20 cellular contexts compared by ENCODE assay signal in the genomic region with DNA sequence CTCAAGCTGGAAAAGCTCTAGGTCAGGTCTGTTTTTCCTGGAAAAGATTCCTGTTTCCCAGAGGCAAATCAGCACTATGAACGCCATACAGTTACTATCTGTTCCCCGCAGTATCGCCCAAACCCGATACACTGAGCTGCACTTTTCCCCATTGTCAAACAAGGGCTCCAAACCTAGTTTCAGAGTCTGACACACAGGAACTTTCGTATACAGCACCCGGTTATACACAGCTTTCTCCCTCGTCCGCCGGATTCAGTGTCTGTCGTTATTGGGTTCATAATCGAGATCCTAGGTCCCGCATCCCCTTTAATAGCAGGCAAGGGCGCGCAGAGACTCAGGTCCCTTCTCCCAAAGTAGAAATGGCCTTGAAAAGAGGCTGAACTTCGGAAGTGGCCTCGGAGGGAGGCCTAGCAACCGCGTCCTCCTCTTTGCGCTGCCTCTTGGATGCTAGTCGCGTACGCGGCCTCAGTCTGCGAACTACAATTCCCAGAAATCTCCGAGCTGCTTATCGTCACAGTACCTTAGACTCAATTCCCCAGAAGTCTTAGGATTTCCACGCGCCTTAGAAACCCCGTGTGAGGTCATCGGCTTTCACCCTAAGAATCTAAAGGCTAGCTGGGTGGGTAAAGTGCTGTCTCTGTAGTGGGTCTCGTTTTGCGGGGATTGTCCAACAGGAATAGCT. TPM values are rescaled to one million over a fixed set of nuclear protein-coding genes. Genes with fewer than 3 reads are reported as not detected.
DNase-seq lines count a peak whose midpoint lies in the region; ATAC-seq and TF ChIP-seq lines count a peak whose summit lies in the region.
"Had no signal": no experiment of that assay in that cellular context is flagged by ENCODE, and none has a peak within 500 bp of the region (broad histone marks: within the 10 kb centered on the region; RNA-seq: fewer than 3 reads in every experiment).

No MANE protein-coding gene starts in this region.

- no peaks in the 10 kb centered on the region for H3K4me1 Mint-ChIP-seq in naive thymus-derived CD4-positive, alpha-beta T cell
- H3K4me1 Mint-ChIP-seq: activated CD4-positive, alpha-beta T cell treated with anti-CD3 and anti-CD28 coated beads, Interleukin-2, amount 10 ng/mL, durations not matched to agents 7 days and 5 days; CD8-positive, alpha-beta memory T cell had no signal

- intact Hi-C loops in sciatic nerve (cut with DNase I): no loop called here
- intact Hi-C loops in naive thymus-derived CD4-positive, alpha-beta T cell (cut with micrococcal nuclease): no loop called here

- peaks cover 0 to 36% (median 20%) of the 10 kb centered on the region in 5 donors for H3K27me3 Mint-ChIP-seq in naive thymus-derived CD4-positive, alpha-beta T cell
- H3K27me3 Mint-ChIP-seq: activated CD4-positive, alpha-beta T cell treated with anti-CD3 and anti-CD28 coated beads, Interleukin-2, amount 10 ng/mL, durations not matched to agents 7 days and 5 days had no signal

- POLR2A ChIA-PET in naive thymus-derived CD4-positive, alpha-beta T cell (lab: Charles Lee): no interaction called here

- H3K9me3 ChIP-seq in naive thymus-derived CD4-positive, alpha-beta T cell (ENCODE audit: control insufficient read depth in 2 of 3, low read length in 3 of 3): no peaks in the 10 kb centered on the region
- H3K9me3 ChIP-seq: thyroid gland had no signal

- peaks cover 0 to 10% (median 0%) of the 10 kb centered on the region in 5 donors for H3K36me3 Mint-ChIP-seq in naive thymus-derived CD4-positive, alpha-beta T cell
- H3K36me3 Mint-ChIP-seq: natural killer cell treated with Interleukin-12 subunit alpha and Interleukin-12 subunit beta and Interleukin-15 and Interleukin-18, amount 100 ng/mL, for 72 hours had no signal

- no peak overlapping the region for H3K27ac Mint-ChIP-seq in naive thymus-derived CD4-positive, alpha-beta T cell
- H3K27ac Mint-ChIP-seq: activated CD4-positive, alpha-beta T cell treated with anti-CD3 and anti-CD28 coated beads, Interleukin-2, amount 10 ng/mL, durations not matched to agents 7 days and 5 days; natural killer cell treated with Interleukin-12 subunit alpha and Interleukin-12 subunit beta and Interleukin-15 and Interleukin-18, amount 100 ng/mL, for 72 hours had no signal

- ATAC-seq in sciatic nerve (peak; percentile 58), GM18511 (IDR thresholded peaks at IDR 0.05; ENCODE audit: unreplicated experiment) (no peak)
- ATAC-seq in naive thymus-derived CD4-positive, alpha-beta T cell: no peak
- ATAC-seq: natural killer cell treated with Interleukin-12 subunit alpha and Interleukin-12 subunit beta and Interleukin-15 and Interleukin-18, amount 100 ng/mL, for 72 hours had no signal

- H3K4me3 ChIP-seq in cardiac fibroblast (replicated peaks in 1 of 2; ENCODE audit: low read depth in 2 of 2, low read length in 2 of 2): no peak overlapping the region
- H3K4me3 ChIP-seq in naive thymus-derived CD4-positive, alpha-beta T cell (ENCODE audit: low read length): no peak overlapping the region
- H3K4me3 ChIP-seq: thyroid gland had no signal

- CTCF ChIA-PET in naive thymus-derived CD4-positive, alpha-beta T cell (lab: Charles Lee): no interaction called here

- no peak for TF ChIP-seq CTCF in cardiac fibroblast (IDR thresholded peaks at IDR 0.05; ENCODE audit: low read depth, low read length)

- no peaks in the 10 kb centered on the region for H3K27me3 ChIP-seq in naive thymus-derived CD4-positive, alpha-beta T cell (ENCODE audit: control insufficient read depth in 2 of 2, insufficient read depth in 2 of 2, low read length in 2 of 2)
- H3K27me3 ChIP-seq: thyroid gland had no signal

- H3K36me3 ChIP-seq in naive thymus-derived CD4-positive, alpha-beta T cell (ENCODE audit: control insufficient read depth in 2 of 3, insufficient read depth in 3 of 3, low read length in 3 of 3): no peaks in the 10 kb centered on the region
- H3K36me3 ChIP-seq: thyroid gland had no signal

- DNase-seq in NCI-H2227 (lab: John Stamatoyannopoulos, UW; ENCODE audit: unreplicated experiment) (peak; percentile 81), cardiac fibroblast (ENCODE audit: low read depth in 2 of 2) (peak; percentile 11 to 14), iPS DF 4.7 (ENCODE audit: extremely low read depth, low spot score) (peak; percentile 11), sciatic nerve (ENCODE audit: low spot score) (no peak), NCI-H345 (lab: John Stamatoyannopoulos, UW) (no peak)
- no peak for DNase-seq in naive thymus-derived CD4-positive, alpha-beta T cell
- DNase-seq: activated CD4-positive, alpha-beta T cell treated with anti-CD3 and anti-CD28 coated beads, Interleukin-2, amount 10 ng/mL, durations not matched to agents 7 days and 5 days; activated CD8-positive, alpha-beta memory T cell treated with anti-CD3 and anti-CD28 coated beads, Interleukin-2, amount 50 U/mL, for 4 hours; activated gamma-delta T cell treated with Interleukin-2 at 50 U/mL for 16 hours; amniotic stem cell; CD8-positive, alpha-beta memory T cell; central memory CD4-positive, alpha-beta T cell; DMS79; KG1; kidney; NCI-H510A treated with DMSO at 0.1 percent for 48 hours; thyroid gland had no signal

- no peak overlapping the region for H3K4me3 Mint-ChIP-seq in naive thymus-derived CD4-positive, alpha-beta T cell
- H3K4me3 Mint-ChIP-seq: activated CD4-positive, alpha-beta T cell treated with anti-CD3 and anti-CD28 coated beads, Interleukin-2, amount 10 ng/mL, durations not matched to agents 7 days and 5 days; CD8-positive, alpha-beta memory T cell; natural killer cell treated with Interleukin-12 subunit alpha and Interleukin-12 subunit beta and Interleukin-15 and Interleukin-18, amount 100 ng/mL, for 72 hours had no signal

- peaks cover 0 to 8% (median 1%) of the 10 kb centered on the region in 11 donors for H3K9me3 Mint-ChIP-seq in naive thymus-derived CD4-positive, alpha-beta T cell

- no peaks in the 10 kb centered on the region for H3K4me1 ChIP-seq in naive thymus-derived CD4-positive, alpha-beta T cell (ENCODE audit: control insufficient read depth in 2 of 2, insufficient read depth in 2 of 2, low read length in 2 of 2)
- H3K4me1 ChIP-seq: thyroid gland had no signal

- H3K27ac ChIP-seq in naive thymus-derived CD4-positive, alpha-beta T cell (ENCODE audit: low read depth, low read length): no peak overlapping the region
- H3K27ac ChIP-seq: RWPE1, thyroid gland had no signal

RNA-seq across cellular contexts. Expression of a gene that starts 34.2 kb away (rescaled TPM):
- total RNA-seq in sciatic nerve: 7.1 TPM
- 1 to 10 TPM in 4 of 5 experiments, under 1 TPM in 1; 0.19 to 5.7 (median 3.3) TPM for total RNA-seq in naive thymus-derived CD4-positive, alpha-beta T cell
- polyA plus RNA-seq in naive thymus-derived CD4-positive, alpha-beta T cell: 1 to 10 TPM; 3.4 to 3.9 TPM

RNA-seq across cellular contexts. Expression of a gene that starts 50.1 kb away (rescaled TPM):
- total RNA-seq in sciatic nerve: 10.6 TPM
- 10 to 100 TPM in 4 of 5 experiments, 1 to 10 TPM in 1; 9.6 to 13.7 (median 12.3) TPM for total RNA-seq in naive thymus-derived CD4-positive, alpha-beta T cell
- polyA plus RNA-seq in naive thymus-derived CD4-positive, alpha-beta T cell: 10 to 100 TPM in 1 of 2 donors, 1 to 10 TPM in 1; 7.0 to 12.6 TPM

Comparison
In these comparisons a context has a peak if more than half of its experiments do, and no peak if none do; other contexts are left out.
1. DNase-seq: peak in NCI-H2227 (single experiment), cardiac fibroblast (2 of 2) and iPS DF 4.7 (single experiment); none in sciatic nerve (single experiment), naive thymus-derived CD4-positive, alpha-beta T cell (0 of 9) and NCI-H345 (single experiment).